12 cellular contexts compared by ENCODE assay signal in genomic region chr1:246961939-246962373, GRCh38. TPM values are rescaled to one million over a fixed set of nuclear protein-coding genes. Genes with fewer than 3 reads are reported as not detected.
A peak's percentile ranks its signal among the peaks of the same experiment; 100 is the strongest.
DNase-seq lines count a peak whose midpoint lies in the region; ATAC-seq, FAIRE-seq and TF ChIP-seq lines count a peak whose summit lies in the region.
"Had no signal": no experiment of that assay in that cellular context is flagged by ENCODE, and none has a peak within 500 bp of the region (broad histone marks: within the 10 kb centered on the region; RNA-seq: fewer than 3 reads in every experiment).

No MANE protein-coding gene starts in this region.

- CTCF ChIA-PET in GM12878 (lab: Yijun Ruan, JAX) = interaction anchor here (4.6 kb wide), 1 partner anchor 9 kb away, joined by 23 read pairs; no protein-coding TSS in a partner anchor

- ATAC-seq in HG03565 (IDR thresholded peaks at IDR 0.05; ENCODE audit: unreplicated experiment) (peak; percentile 25), GM12878 (no peak; the same call in 2 of the 3 replicates), memory B cell (ENCODE audit: low read depth) (no peak), GM18498 (IDR thresholded peaks at IDR 0.05; ENCODE audit: unreplicated experiment) (no peak)
- ATAC-seq: GM23338 had no signal

- no peak for TF ChIP-seq CTCF in GM12878 (IDR thresholded peaks at IDR 0.05 in 2 of 3, conservative IDR thresholded peaks at IDR 0.05 in 1 of 3; ENCODE audit: control insufficient read depth in 2 of 3, extremely low read depth in 1 of 3, insufficient read depth in 1 of 3, low read depth in 3 of 3, low read length in 3 of 3)

- peaks cover 10% of the 10 kb centered on the region for H3K36me3 Mint-ChIP-seq in memory B cell

- TF ChIP-seq RAD21 in GM12878 (IDR thresholded peaks at IDR 0.05; ENCODE audit: insufficient read depth, low read depth, low read length) = no peak

- no peaks in the 10 kb centered on the region for H4K20me1 ChIP-seq in BLaER1 treated with 17β-estradiol and CSF1 and Interleukin-3, amounts not matched to agents 10 nM and 100 nM
- no peaks in the 10 kb centered on the region for H4K20me1 ChIP-seq in GM12878 (ENCODE audit: control insufficient read depth, insufficient read depth)

- H3K9ac ChIP-seq in BLaER1 treated with 17β-estradiol and CSF1 and Interleukin-3, amounts not matched to agents 10 nM and 100 nM = peak overlapping the region; percentile 8 to 73 (median 64); a peak in 18 of 22 replicates
- no peak overlapping the region for H3K9ac ChIP-seq in GM12878 (ENCODE audit: control insufficient read depth, insufficient read depth, low read length)

- H2AFZ ChIP-seq in GM12878 (ENCODE audit: control insufficient read depth, low read depth, low read length) = peak overlapping the region; percentile 55
- H2AFZ ChIP-seq: GM23338 had no signal

- peak overlapping the region; percentile 80 to 94 (median 89) for H3K27ac ChIP-seq in BLaER1 treated with 17β-estradiol and CSF1 and Interleukin-3, amounts not matched to agents 10 nM and 100 nM
- peak overlapping the region; percentile 14; the same call in 1 of the 2 replicates for H3K27ac ChIP-seq in GM12878 (ENCODE audit: control insufficient read depth, insufficient read depth)

- in situ Hi-C loops in GM12878 (cut with MboI) = no loop called here

- peaks cover 56 to 87% (median 75%) of the 10 kb centered on the region in 11 experiments for H3K9me3 ChIP-seq in BLaER1 treated with 17β-estradiol and CSF1 and Interleukin-3, amounts not matched to agents 10 nM and 100 nM (replicated peaks in 1 of 11)
- H3K9me3 ChIP-seq in GM12878 (replicated peaks; ENCODE audit: control insufficient read depth, insufficient read depth, low read length) = peaks cover 3% of the 10 kb centered on the region

- SMC1A ChIA-PET in GM12878 (lab: Charles Lee; ENCODE audit: uncharacterized antibody, unreplicated experiment) = interaction anchor here (1.3 to 1.5 kb wide), 2 partner anchors 49 to 52 kb away, joined by 4 to 6 read pairs; no protein-coding TSS in a partner anchor

- no peaks in the 10 kb centered on the region for H3K79me2 ChIP-seq in GM12878 (ENCODE audit: control insufficient read depth, insufficient read depth, low read length)

- H3K4me1 Mint-ChIP-seq in memory B cell = peaks cover 23% of the 10 kb centered on the region
- H3K4me1 Mint-ChIP-seq: GM23338 had no signal

- 0 out of 20 replicates have a peak overlapping the region, but pooled peaks of 3 of the 10 experiments have one; percentile 16 to 36 (median 21) for H3K4me3 ChIP-seq in BLaER1 treated with 17β-estradiol and CSF1 and Interleukin-3, amounts not matched to agents 10 nM and 100 nM
- H3K4me3 ChIP-seq in GM12878 = no peak overlapping the region
- H3K4me3 ChIP-seq: GM23338 had no signal

- H3K36me3 ChIP-seq in BLaER1 treated with 17β-estradiol and CSF1 and Interleukin-3, amounts not matched to agents 10 nM and 100 nM = peaks cover 13 to 72% (median 61%) of the 10 kb centered on the region in 11 experiments
- no peaks in the 10 kb centered on the region for H3K36me3 ChIP-seq in GM12878 (ENCODE audit: control insufficient read depth in 2 of 2, insufficient read depth in 2 of 2, low read length in 1 of 2)

- peak overlapping the region; percentile 3 to 86 (median 62); a peak in 20 of 22 replicates for H3K4me2 ChIP-seq in BLaER1 treated with 17β-estradiol and CSF1 and Interleukin-3, amounts not matched to agents 10 nM and 100 nM
- H3K4me2 ChIP-seq in GM12878 (ENCODE audit: control insufficient read depth, insufficient read depth) = peak overlapping the region; percentile 34
- H3K4me2 ChIP-seq: GM23338 had no signal

- DNase-seq in GM12878 (ENCODE audit: low read depth, low spot score) = no peak
- DNase-seq in memory B cell (ENCODE audit: low spot score in 2 of 2) = no peak
- DNase-seq in NCI-H2171 treated with DMSO at 0.1 percent for 48 hours (lab: John Stamatoyannopoulos, UW) = no peak
- DNase-seq in NCI-H345 (lab: John Stamatoyannopoulos, UW) = no peak
- no peak for DNase-seq in NCI-H446 treated with DMSO at 0.1 percent for 48 hours (lab: John Stamatoyannopoulos, UW)
- DNase-seq: hippocampal formation, NCI-H510A, T-helper 2 cell had no signal

- peaks cover 2% of the 10 kb centered on the region for H3K27me3 Mint-ChIP-seq in memory B cell

- TF ChIP-seq POLR2A in GM12878 (IDR thresholded peaks at IDR 0.05; ENCODE audit: low read depth, low read length) = peak; percentile 19; the same call in 1 of the 2 replicates

- no peak for FAIRE-seq in GM12878 (lab: Jason Lieb, UNC)

- no peaks in the 10 kb centered on the region for H3K27me3 ChIP-seq in BLaER1 treated with 17β-estradiol and CSF1 and Interleukin-3, amounts not matched to agents 10 nM and 100 nM
- H3K27me3 ChIP-seq in GM12878 (replicated peaks in 1 of 2; ENCODE audit: control insufficient read depth in 2 of 2, insufficient read depth in 2 of 2, low read length in 1 of 2) = no peaks in the 10 kb centered on the region

- BruUV-seq in GM12878 (replicated peaks; lab: Mats Ljungman, UMichigan) = no TSS peak

- intact Hi-C loops in GM12878 (cut with micrococcal nuclease; ENCODE audit: unreplicated experiment) = no loop called here

- RAD21 ChIA-PET in GM12878 (lab: Charles Lee; ENCODE audit: unreplicated experiment) = interaction anchor here (3.1 kb wide), 1 partner anchor 8 kb away, joined by 20 read pairs; no protein-coding TSS in a partner anchor

- POLR2A ChIA-PET in GM12878 (lab: Charles Lee) = no interaction called here

- TF ChIP-seq EP300 in GM12878 (IDR thresholded peaks at IDR 0.05; ENCODE audit: borderline replicate concordance in 1 of 2, control insufficient read depth in 1 of 2, low read depth in 2 of 2, low read length in 2 of 2) = no peak

- H3K4me3 Mint-ChIP-seq in memory B cell = no peak overlapping the region
- H3K4me3 Mint-ChIP-seq: GM23338 had no signal

- 42% methylated on average over 6 of the region's 6 CpGs for WGBS in GM12878 (ENCODE audit: insufficient coverage, insufficient replicate concordance, low lambda C conversion rate, missing lambda C conversion rate)

- peaks cover 23 to 50% (median 39%) of the 10 kb centered on the region in 10 experiments for H3K4me1 ChIP-seq in BLaER1 treated with 17β-estradiol and CSF1 and Interleukin-3, amounts not matched to agents 10 nM and 100 nM
- peaks cover 10% of the 10 kb centered on the region for H3K4me1 ChIP-seq in GM12878 (ENCODE audit: control insufficient read depth, insufficient read depth, low read length)

- peak overlapping the region; percentile 62 for H3K27ac Mint-ChIP-seq in memory B cell

- H3K9me3 Mint-ChIP-seq in memory B cell = peaks cover 7% of the 10 kb centered on the region

TF ChIP-seq in GM12878, 131 proteins besides CTCF, POLR2A, EP300 and RAD21 (continues in another document):
- TF ChIP-seq GABPA (IDR thresholded peaks at IDR 0.05; ENCODE audit: low read depth) (no peak), SREBF2 (IDR thresholded peaks at IDR 0.05; ENCODE audit: low read length) (no peak)

RNA-seq across cellular contexts. Expression of gene AHCTF1, which starts 30.2 kb away (rescaled TPM):
- total RNA-seq in GM12878 (2013; cell fraction: nucleolus; rRNA removed) = 89.4 and 97.5 TPM in 2 replicates
- total RNA-seq in GM12878 (2014; rRNA removed) (25.5 and 25.6 TPM in 2 replicates), GM12878 (2014; rRNA removed; fragmentation: Illumina TruSeq; extraction: Trizol) (45.5 and 51.1 TPM in 2 replicates), GM12878 (2021) (27.1 and 29.3 TPM in 2 replicates)
- 8.5 TPM for polyA plus RNA-seq in GM12878 (2011; ENCODE audit: low read depth)
- polyA plus RNA-seq in GM12878 (2011; rRNA removed) (19.4 and 27.7 TPM in 2 replicates), GM12878 (2014; fragmentation: Illumina TruSeq; extraction: Trizol) (44.3 and 56.5 TPM in 2 replicates), GM12878 (2014; fragmentation: Nextera tagmentation; extraction: Ambion mirVana) (1 to 10 TPM; 3.4 to 5.3 TPM), GM12878 (2014; rRNA removed) (15.4 and 17.2 TPM in 2 replicates), GM12878 (2016; fragmentation: Nextera tagmentation; extraction: Ambion mirVana) (10 to 100 TPM; 15.5 to 16.1 TPM)
- polyA plus RNA-seq in GM12878 (2011; cell fraction: cytosol; rRNA removed) = 8.1 and 8.8 TPM in 2 replicates
- 21.9 and 23.1 TPM in 2 replicates for polyA plus RNA-seq in GM12878 (2011; cell fraction: nucleus; rRNA removed)
- 12.9 and 15.6 TPM in 2 replicates for polyA plus RNA-seq in GM12878 (2012)
- 31.7 and 43.8 TPM in 2 replicates for polyA minus RNA-seq in GM12878 (2011; rRNA and poly(A)+ RNA removed)
- 18.3 and 19.2 TPM in 2 replicates for polyA minus RNA-seq in GM12878 (2011; cell fraction: cytosol; rRNA and poly(A)+ RNA removed)
- polyA minus RNA-seq in GM12878 (2011; cell fraction: nucleus; rRNA and poly(A)+ RNA removed) = 30.6 and 47.7 TPM in 2 replicates

RNA-seq across cellular contexts. Expression of gene ZNF695, which starts 45.9 kb away (rescaled TPM):
- 0.17 and 0.34 TPM in 2 replicates for total RNA-seq in GM12878 (2013; cell fraction: nucleolus; rRNA removed)
- total RNA-seq in GM12878 (2014; rRNA removed) = 1.3 and 1.8 TPM in 2 replicates
- 1.2 and 1.8 TPM in 2 replicates for total RNA-seq in GM12878 (2014; rRNA removed; fragmentation: Illumina TruSeq; extraction: Trizol)
- 0.93 and 1.7 TPM in 2 replicates for total RNA-seq in GM12878 (2021)
- polyA plus RNA-seq in GM12878 (2011; ENCODE audit: low read depth) = 2.0 TPM
- polyA plus RNA-seq in GM12878 (2011; rRNA removed) = 0.04 and 0.07 TPM in 2 replicates
- 0.03 TPM in 1 of 2 replicates, not detected in the other for polyA plus RNA-seq in GM12878 (2011; cell fraction: cytosol; rRNA removed)
- polyA plus RNA-seq in GM12878 (2011; cell fraction: nucleus; rRNA removed) = not detected in 2 replicates
- 1.8 TPM in 2 replicates for polyA plus RNA-seq in GM12878 (2012)
- polyA plus RNA-seq in GM12878 (2014; fragmentation: Illumina TruSeq; extraction: Trizol) = 1.1 and 1.4 TPM in 2 replicates
- 1 to 10 TPM in 1 of 2 experiments, under 1 TPM in 1; 0.42 to 1.4 TPM for polyA plus RNA-seq in GM12878 (2014; fragmentation: Nextera tagmentation; extraction: Ambion mirVana)
- polyA plus RNA-seq in GM12878 (2014; rRNA removed) = 0.39 and 0.60 TPM in 2 replicates
- polyA plus RNA-seq in GM12878 (2016; fragmentation: Nextera tagmentation; extraction: Ambion mirVana) = 1 to 10 TPM; 1.2 TPM
- 0.46 TPM in 1 of 2 replicates, not detected in the other for polyA minus RNA-seq in GM12878 (2011; rRNA and poly(A)+ RNA removed)
- polyA minus RNA-seq in GM12878 (2011; cell fraction: cytosol; rRNA and poly(A)+ RNA removed) = not detected in 2 replicates
- not detected in 2 replicates for polyA minus RNA-seq in GM12878 (2011; cell fraction: nucleus; rRNA and poly(A)+ RNA removed)
